ENCODE assay signal across 11 cellular contexts in the genomic region with DNA sequence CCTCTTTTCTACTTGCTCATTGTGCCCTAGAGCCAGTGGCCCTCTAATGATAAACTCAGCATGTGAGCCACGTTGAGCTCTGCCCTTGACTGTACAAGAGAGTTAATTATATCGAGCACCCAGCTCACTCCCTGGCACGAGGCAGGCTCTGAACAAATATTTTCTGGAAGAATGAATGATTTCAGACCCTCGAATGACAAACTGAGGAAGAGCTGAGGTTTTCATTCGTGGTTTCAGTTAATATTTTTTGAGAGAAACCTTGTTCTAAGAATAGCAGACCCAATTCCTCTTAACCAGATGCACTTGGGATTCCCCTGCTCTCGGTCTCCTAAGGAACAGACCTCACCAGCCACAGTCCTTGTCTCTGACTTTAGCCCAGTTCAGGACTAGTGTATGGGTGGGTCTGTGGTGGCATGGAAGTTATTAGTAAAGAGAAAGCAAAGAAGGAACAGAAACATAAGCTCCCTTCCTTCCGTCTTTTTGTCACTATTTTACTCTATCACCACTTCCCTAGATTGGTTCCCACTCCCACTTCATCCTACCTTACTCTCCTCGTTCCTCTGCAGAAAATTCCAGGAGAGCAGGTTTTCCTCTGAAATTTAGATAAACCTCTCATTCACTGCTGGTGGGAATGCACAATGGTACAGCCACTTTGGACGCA. TPM values are rescaled to one million over a fixed set of nuclear protein-coding genes. Genes with fewer than 3 reads are reported as not detected.
DNase-seq lines count a peak whose midpoint lies in the region; ATAC-seq, FAIRE-seq and TF ChIP-seq lines count a peak whose summit lies in the region.
"Had no signal": no experiment of that assay in that cellular context is flagged by ENCODE, and none has a peak within 500 bp of the region (broad histone marks: within the 10 kb centered on the region; RNA-seq: fewer than 3 reads in every experiment).

No MANE protein-coding gene starts in this region.

- H3K4me3 ChIP-seq in CD8-positive, alpha-beta T cell (ENCODE audit: low read depth, low read length): no peak overlapping the region

- FAIRE-seq in GM12891 (lab: Jason Lieb, UNC) (peak; percentile 88), H54 (lab: Jason Lieb, UNC) (no peak)

- TF ChIP-seq POLR2A in GM12891 (IDR thresholded peaks at IDR 0.05; ENCODE audit: low read depth, low read length) (no peak), H54 (IDR thresholded peaks at IDR 0.05; ENCODE audit: low read depth, low read length) (no peak)

- H3K4me1 ChIP-seq in CD8-positive, alpha-beta T cell (ENCODE audit: insufficient read depth, low read length): no peaks in the 10 kb centered on the region

- H3K9me3 Mint-ChIP-seq in CD8-positive, alpha-beta T cell: no peaks in the 10 kb centered on the region
- H3K9me3 Mint-ChIP-seq: activated naive CD4-positive, alpha-beta T cell treated with anti-CD3 and anti-CD28 coated beads, Interleukin-2, amount 50 U/mL, for 24 hours had no signal

- H3K27ac Mint-ChIP-seq in CD8-positive, alpha-beta T cell: no peak overlapping the region
- H3K27ac Mint-ChIP-seq: activated naive CD4-positive, alpha-beta T cell treated with anti-CD3 and anti-CD28 coated beads, Interleukin-2, amount 50 U/mL, for 24 hours had no signal

- CTCF ChIA-PET in CD8-positive, alpha-beta T cell (lab: Charles Lee): no interaction called here

- no peak for DNase-seq in GM12891 (ENCODE audit: insufficient read length, low spot score)
- DNase-seq in foreskin melanocyte: peak; percentile 73
- DNase-seq in H54 (ENCODE audit: insufficient read length, low spot score): no peak
- DNase-seq in activated CD8-positive, alpha-beta memory T cell treated with anti-CD3 and anti-CD28 coated beads for 24 hours: no peak
- DNase-seq in CD8-positive, alpha-beta T cell: no peak
- no peak for DNase-seq in NCI-H748 treated with DMSO at 0.1 percent for 48 hours (lab: John Stamatoyannopoulos, UW)
- DNase-seq: SHP77; stimulated activated CD8-positive, alpha-beta memory T cell treated with anti-CD3 and anti-CD28 coated beads, Interleukin-4, amount 100 ng/mL, for 48 hours had no signal

- no peaks in the 10 kb centered on the region for H3K27me3 ChIP-seq in CD8-positive, alpha-beta T cell (ENCODE audit: insufficient read depth, low read length)

- H3K9me3 ChIP-seq in CD8-positive, alpha-beta T cell (ENCODE audit: low read length): no peaks in the 10 kb centered on the region

- H3K36me3 ChIP-seq in CD8-positive, alpha-beta T cell (ENCODE audit: insufficient read depth, low read length): no peaks in the 10 kb centered on the region

- no peak overlapping the region for H3K4me3 Mint-ChIP-seq in CD8-positive, alpha-beta T cell
- H3K4me3 Mint-ChIP-seq: activated naive CD4-positive, alpha-beta T cell treated with anti-CD3 and anti-CD28 coated beads, Interleukin-2, amount 50 U/mL, for 24 hours had no signal

- peaks cover 8% of the 10 kb centered on the region for H3K4me1 Mint-ChIP-seq in CD8-positive, alpha-beta T cell (ENCODE audit: low read depth)

- POLR2A ChIA-PET in CD8-positive, alpha-beta T cell (lab: Charles Lee): no interaction called here

- peaks cover 3% of the 10 kb centered on the region for H3K27me3 Mint-ChIP-seq in CD8-positive, alpha-beta T cell (ENCODE audit: low read depth)
- H3K27me3 Mint-ChIP-seq: activated naive CD4-positive, alpha-beta T cell treated with anti-CD3 and anti-CD28 coated beads, Interleukin-2, amount 50 U/mL, for 24 hours had no signal

- ATAC-seq in GM19468 (IDR thresholded peaks at IDR 0.05; ENCODE audit: extremely low read depth, unreplicated experiment) (peak; percentile 30), HG03354 (IDR thresholded peaks at IDR 0.05; ENCODE audit: poor library complexity, severe bottlenecking, unreplicated experiment) (peak; percentile 70)
- ATAC-seq in CD8-positive, alpha-beta T cell: no peak

- H3K36me3 Mint-ChIP-seq in CD8-positive, alpha-beta T cell: no peaks in the 10 kb centered on the region
- H3K36me3 Mint-ChIP-seq: activated naive CD4-positive, alpha-beta T cell treated with anti-CD3 and anti-CD28 coated beads, Interleukin-2, amount 50 U/mL, for 24 hours had no signal

- H3K27ac ChIP-seq in CD8-positive, alpha-beta T cell (ENCODE audit: low read depth, low read length): no peak overlapping the region

- intact Hi-C loops in CD8-positive, alpha-beta T cell (cut with DNase I, micrococcal nuclease): no loop called here

- TF ChIP-seq CTCF in CD8-positive, alpha-beta T cell (IDR thresholded peaks at IDR 0.05): no peak

TF ChIP-seq in GM12891, 5 proteins besides CTCF, POLR2A, EP300 and RAD21:
- TF ChIP-seq TAF1 (IDR thresholded peaks at IDR 0.05; ENCODE audit: low read depth, low read length) (no peak), PAX5 (IDR thresholded peaks at IDR 0.05; ENCODE audit: insufficient read depth, low read length, severe bottlenecking) (no peak), SPI1 (IDR thresholded peaks at IDR 0.05; ENCODE audit: low read depth, low read length) (peak; percentile 89)
TF ChIP-seq in GM12891: peak in this region for 1.

RNA-seq across cellular contexts. Expression of gene WDFY2, which starts 22.1 kb away (rescaled TPM):
- 5.5 TPM for polyA plus RNA-seq in GM12891 (2012; ENCODE audit: low read depth, missing spikeins)
- total RNA-seq in CD8-positive, alpha-beta T cell: 10 to 100 TPM; 17.2 to 18.6 TPM
